8 cellular contexts compared by ENCODE assay signal in the genomic region with DNA sequence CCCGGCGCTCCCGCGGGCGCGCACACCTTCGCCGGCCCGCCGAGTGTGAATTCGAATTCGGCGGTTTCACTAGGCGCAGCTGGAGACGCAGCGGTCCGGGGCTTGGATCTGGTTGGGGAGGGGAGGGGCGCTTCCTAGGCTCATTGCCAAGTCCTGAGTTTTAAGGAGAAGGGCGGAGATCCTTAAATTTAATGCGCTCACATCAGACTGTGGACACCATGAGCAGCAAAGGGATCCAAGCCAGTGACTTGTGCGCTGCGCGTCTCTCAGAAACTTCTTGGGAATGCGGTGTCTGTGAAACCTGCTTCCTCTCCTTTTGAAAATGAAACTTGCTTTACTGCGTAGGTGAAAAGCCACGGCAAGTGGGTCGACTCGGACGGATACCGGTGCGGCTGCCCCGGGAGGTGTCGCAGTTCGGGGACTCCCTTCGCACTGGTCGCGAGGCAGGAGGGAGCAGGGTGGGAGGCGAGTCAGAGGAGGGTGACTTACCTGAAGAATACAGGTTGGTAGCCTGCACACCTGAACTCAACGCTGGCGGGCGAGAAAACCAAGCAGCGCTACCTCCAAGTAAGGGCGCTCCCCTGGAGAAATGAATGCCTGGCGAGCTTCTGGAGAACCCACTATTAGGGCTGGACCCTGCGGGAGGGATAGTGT. TPM values are rescaled to one million over a fixed set of nuclear protein-coding genes. Genes with fewer than 3 reads are reported as not detected.
A peak's percentile ranks its signal among the peaks of the same experiment; 100 is the strongest.
DNase-seq lines count a peak whose midpoint lies in the region; ATAC-seq and TF ChIP-seq lines count a peak whose summit lies in the region.

No MANE protein-coding gene starts in this region.

- peak overlapping the region in 3 of 7 donors; percentile 42 to 66 (median 52) for H3K27ac Mint-ChIP-seq in CD14-positive monocyte

- in situ Hi-C loops in mammary epithelial cell (cut with MboI; ENCODE audit: low sequenced_read_pairs in 2 of 2), result no loop called here

- H3K36me3 ChIP-seq in WERI-Rb-1 (no peaks in the 10 kb centered on the region), mammary epithelial cell (ENCODE audit: insufficient read depth, low read length) (no peaks in the 10 kb centered on the region)

- peak; percentile 15 for ATAC-seq in left lobe of liver

- H3K4me3 Mint-ChIP-seq in CD14-positive monocyte, result peak overlapping the region; percentile 90 to 96

- peaks cover 22% of the 10 kb centered on the region for H3K4me1 ChIP-seq in mammary epithelial cell (ENCODE audit: insufficient read depth, low read length)

- CTCF ChIA-PET in HEK293T (lab: Yijun Ruan, JAX), result interaction anchor here (0.8 to 1.2 kb wide), 3 partner anchors 67 to 147 kb away, joined by 3 read pairs; no protein-coding TSS in a partner anchor
- CTCF ChIA-PET in mammary epithelial cell (lab: Charles Lee; ENCODE audit: low non-redundant PET), result interaction anchor here (0.8 kb wide), 1 partner anchor 147 kb away, joined by 3 read pairs; no protein-coding TSS in a partner anchor

- peak overlapping the region; percentile 34 for H3K9ac ChIP-seq in mammary epithelial cell (ENCODE audit: insufficient read depth, low read length)

- TF ChIP-seq CTCF in CD14-positive monocyte (IDR thresholded peaks at IDR 0.05) (no peak), WERI-Rb-1 (IDR thresholded peaks at IDR 0.05; ENCODE audit: low read depth, low read length) (no peak), mammary epithelial cell (conservative IDR thresholded peaks at IDR 0.05 in 1 of 2, IDR thresholded peaks at IDR 0.05 in 1 of 2; ENCODE audit: extremely low read depth in 1 of 2, insufficient read depth in 1 of 2, low read depth in 1 of 2, low read length in 2 of 2) (no peak)

- dilution Hi-C loops in mammary epithelial cell (cut with HindIII; ENCODE audit: low sequenced_read_pairs), result no loop called here

- DNase-seq in CD14-positive monocyte (ENCODE audit: low spot score) (no peak), HEK293T (ENCODE audit: extremely low spot score) (peak; percentile 44), WERI-Rb-1 (no peak), mammary epithelial cell (peak; percentile 53), left lobe of liver (ENCODE audit: low spot score) (peak; percentile 58), cortex of kidney (lab: John Stamatoyannopoulos, UW) (no peak), GF-D8 (lab: John Stamatoyannopoulos, UW) (no peak)
- DNase-seq in stimulated activated CD4-positive, alpha-beta T cell treated with anti-CD3 and anti-CD28 coated beads, Interleukin-4, amount 100 ng/mL, for 4 hours, result peak; percentile 34 to 61

- peaks cover 23 to 48% (median 38%) of the 10 kb centered on the region in 3 donors for H3K27me3 Mint-ChIP-seq in CD14-positive monocyte (ENCODE audit: low read depth in 3 of 3)

- 4% methylated on average over 40 of the region's 45 CpGs for WGBS in mammary epithelial cell (ENCODE audit: low coverage, missing lambda C conversion rate)

- BruUV-seq in mammary epithelial cell (replicated peaks; lab: Mats Ljungman, UMichigan), result no TSS peak

- H3K27me3 ChIP-seq in WERI-Rb-1 (ENCODE audit: insufficient read depth, low read depth, severe bottlenecking) (peaks cover 7% of the 10 kb centered on the region), mammary epithelial cell (ENCODE audit: insufficient read depth, low read length) (no peaks in the 10 kb centered on the region)

- H3K9me3 ChIP-seq in WERI-Rb-1 (ENCODE audit: severe bottlenecking) (no peaks in the 10 kb centered on the region), mammary epithelial cell (replicated peaks; ENCODE audit: insufficient read depth, low read length) (no peaks in the 10 kb centered on the region)

- peak overlapping the region; percentile 94 for H3K4me2 ChIP-seq in mammary epithelial cell (ENCODE audit: insufficient read depth, low read depth, low read length)

- H3K4me1 Mint-ChIP-seq in CD14-positive monocyte, result peaks cover 22% of the 10 kb centered on the region

- no peaks in the 10 kb centered on the region for H3K79me2 ChIP-seq in mammary epithelial cell (ENCODE audit: insufficient read depth, low read length)

- H3K4me3 ChIP-seq in WERI-Rb-1 (ENCODE audit: low read depth, low read length) (peak overlapping the region; percentile 83), mammary epithelial cell (replicated peaks in 1 of 3; ENCODE audit: insufficient read depth in 1 of 3, low read depth in 2 of 3, low read length in 3 of 3) (peak overlapping the region; percentile 54 to 77 (median 71))

- H3K36me3 Mint-ChIP-seq in CD14-positive monocyte, result no peaks in the 10 kb centered on the region

- POLR2A ChIA-PET in HEK293T (lab: Yijun Ruan, JAX), result interaction anchor here (0.6 to 1.4 kb wide), 10 partner anchors 12 to 323 kb away, joined by 3 to 4 read pairs (median 3); partner anchors contain the start of genes GDAP2 and WDR3

- H3K27ac ChIP-seq in WERI-Rb-1, result no peak overlapping the region
- H3K27ac ChIP-seq in mammary epithelial cell (ENCODE audit: insufficient read depth, low read depth, low read length), result no peak overlapping the region

- no peaks in the 10 kb centered on the region for H4K20me1 ChIP-seq in mammary epithelial cell (ENCODE audit: insufficient read depth, low read length)

- peak overlapping the region; percentile 92 for H2AFZ ChIP-seq in mammary epithelial cell (ENCODE audit: low read depth, low read length)

- H3K9me3 Mint-ChIP-seq in CD14-positive monocyte, result peaks cover 0 to 2% (median 0%) of the 10 kb centered on the region in 7 donors

- intact Hi-C loops in CD14-positive monocyte (cut with micrococcal nuclease) (no loop called here), mammary epithelial cell (cut with micrococcal nuclease) (loop anchor here (1.0 to 5.0 kb wide), 3 partner anchors 66 to 151 kb away; no protein-coding TSS in a partner anchor)

TF ChIP-seq in HEK293T, 16 proteins besides CTCF, POLR2A, EP300 and RAD21:
- TF ChIP-seq SP1 (IDR thresholded peaks at IDR 0.05) (no peak), CTBP1 (IDR thresholded peaks at IDR 0.05; ENCODE audit: borderline replicate concordance) (no peak), TARDBP (IDR thresholded peaks at IDR 0.05) (no peak), ARNT (IDR thresholded peaks at IDR 0.05) (no peak), FOXK2 (IDR thresholded peaks at IDR 0.05) (no peak), HDGF (IDR thresholded peaks at IDR 0.05; ENCODE audit: borderline replicate concordance) (no peak), LEF1 (IDR thresholded peaks at IDR 0.05; ENCODE audit: borderline replicate concordance) (no peak), BHLHE40 (IDR thresholded peaks at IDR 0.05; ENCODE audit: borderline replicate concordance) (no peak), ZNF384 (IDR thresholded peaks at IDR 0.05) (no peak)

RNA-seq across cellular contexts. Expression of gene TENT5C, which starts 0.9 kb away (rescaled TPM):
- polyA plus RNA-seq in CD14-positive monocyte, result under 1 TPM; 0.17 to 0.27 TPM
- under 1 TPM; 0.17 to 0.35 TPM for total RNA-seq in mammary epithelial cell
- polyA plus RNA-seq in mammary epithelial cell, result 0.11 TPM
- not detected for polyA minus RNA-seq in mammary epithelial cell
- 2.4 TPM for total RNA-seq in left lobe of liver

Comparison
In these comparisons a context has a peak if more than half of its experiments do, and no peak if none do; other contexts are left out.
1. DNase-seq: peak in HEK293T (single experiment), mammary epithelial cell (single experiment), left lobe of liver (single experiment) and stimulated activated CD4-positive, alpha-beta T cell treated with anti-CD3 and anti-CD28 coated beads, Interleukin-4, amount 100 ng/mL, for 4 hours (2 of 2); none in CD14-positive monocyte (single experiment), WERI-Rb-1 (single experiment), cortex of kidney (single experiment) and GF-D8 (single experiment).